ENCODE assay signal across 8 cellular contexts in the genomic region with DNA sequence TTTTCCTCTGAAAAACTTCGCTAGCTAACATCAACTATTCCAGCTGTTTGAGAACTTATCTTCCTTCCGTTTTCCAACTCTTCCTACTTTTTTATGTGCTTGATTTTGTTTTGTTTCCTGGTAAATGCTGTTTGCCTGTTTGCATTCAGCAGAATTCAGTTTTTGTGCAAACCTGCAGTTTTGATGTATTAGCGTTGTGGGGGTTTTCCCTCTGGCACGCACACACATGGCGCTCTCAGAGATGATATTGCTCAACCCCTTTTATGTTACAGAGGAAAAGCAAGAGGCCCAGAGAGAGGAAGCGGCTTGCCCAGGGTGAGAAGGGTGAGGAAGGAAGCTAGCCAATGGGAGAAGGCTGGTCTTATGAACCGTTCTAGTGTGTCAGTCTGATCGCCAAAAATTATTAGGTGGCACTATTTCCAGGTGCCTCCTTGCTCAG. TPM values are rescaled to one million over a fixed set of nuclear protein-coding genes. Genes with fewer than 3 reads are reported as not detected.
A peak's percentile ranks its signal among the peaks of the same experiment; 100 is the strongest.
DNase-seq lines count a peak whose midpoint lies in the region; ATAC-seq, FAIRE-seq and TF ChIP-seq lines count a peak whose summit lies in the region.

No MANE protein-coding gene starts in this region.

- H3K9ac ChIP-seq in H1 (replicated peaks in 1 of 4; ENCODE audit: extremely low read depth in 1 of 4, low read depth in 3 of 4, low read length in 3 of 4): peak overlapping the region; percentile 62 to 66 (median 63)
- H3K9ac ChIP-seq in mesendoderm (ENCODE audit: low read length): peak overlapping the region; percentile 67

- H2BK120ac ChIP-seq in H1 (replicated peaks; ENCODE audit: low read depth, low read length): no peak overlapping the region
- no peak overlapping the region for H2BK120ac ChIP-seq in mesendoderm (ENCODE audit: low read depth, low read length)

- H3K4ac ChIP-seq in H1 (replicated peaks; ENCODE audit: insufficient read length, low read depth, low read length) (no peak overlapping the region), mesendoderm (ENCODE audit: low read depth, low read length) (no peak overlapping the region)

- H3K79me2 ChIP-seq in H1 (ENCODE audit: control insufficient read depth in 1 of 2, insufficient read depth in 2 of 2, low read length in 2 of 2) (peaks cover 6 to 54% of the 10 kb centered on the region in 2 experiments), mesendoderm (ENCODE audit: control insufficient read depth, insufficient read depth, low read length) (peaks cover 12% of the 10 kb centered on the region)

- WGBS in H1 (ENCODE audit: extremely low coverage in 1 of 2, insufficient coverage in 1 of 2, insufficient read length in 1 of 2, insufficient replicate concordance in 2 of 2, low coverage in 1 of 2, low lambda C conversion rate in 2 of 2, missing lambda C conversion rate in 1 of 2), 2 experiments: 17% methylated on average over 8 of the region's 8 CpGs; no CpG with 5 or more reads in 1 of the 2 experiments
- WGBS in mesendoderm (ENCODE audit: extremely low coverage, insufficient coverage, low lambda C conversion rate): no CpG with 5 or more reads among the region's 8 CpGs

- H3K18ac ChIP-seq in H1 (ENCODE audit: extremely low read depth, low read length): peak overlapping the region; percentile 7; the same call in 1 of the 2 replicates
- no peak overlapping the region for H3K18ac ChIP-seq in mesendoderm (ENCODE audit: low read length)

- H3K27ac ChIP-seq in H1 (ENCODE audit: low read depth, low read length): no peak overlapping the region
- H3K27ac ChIP-seq in mesendoderm (ENCODE audit: low read depth, low read length): no peak overlapping the region

- TF ChIP-seq RAD21 in H1 (IDR thresholded peaks at IDR 0.05 in 1 of 2, conservative IDR thresholded peaks at IDR 0.05 in 1 of 2; ENCODE audit: low read depth in 2 of 2, low read length in 2 of 2): no peak

- no peak overlapping the region for H4K8ac ChIP-seq in H1 (ENCODE audit: extremely low read depth, insufficient read depth, low read length)
- H4K8ac ChIP-seq in mesendoderm (ENCODE audit: low read depth, low read length): no peak overlapping the region

- no peak overlapping the region for H4K91ac ChIP-seq in H1 (replicated peaks; ENCODE audit: insufficient read length, low read length)

- 0 out of 2 replicates have a peak, but pooled peaks cover 3% of the 10 kb centered on the region for H3K27me3 ChIP-seq in HAP-1 (ENCODE audit: low read depth)
- H3K27me3 ChIP-seq in H1 (replicated peaks in 1 of 4; ENCODE audit: control insufficient read depth in 3 of 4, extremely low read depth in 1 of 4, insufficient read depth in 3 of 4, low read length in 3 of 4): no peaks in the 10 kb centered on the region
- H3K27me3 ChIP-seq in mesendoderm (ENCODE audit: insufficient read depth, low read length, poor library complexity): no peaks in the 10 kb centered on the region

- H3K56ac ChIP-seq in H1 (replicated peaks; ENCODE audit: insufficient read length, low read depth, low read length) (no peak overlapping the region), mesendoderm (ENCODE audit: low read length) (peak overlapping the region; percentile 77)

- no peaks in the 10 kb centered on the region for H3K27me3 Mint-ChIP-seq in activated CD4-positive, alpha-beta T cell treated with anti-CD3 and anti-CD28 coated beads for 36 hours

- peak overlapping the region; percentile 99 for H3K4me3 Mint-ChIP-seq in activated CD4-positive, alpha-beta T cell treated with anti-CD3 and anti-CD28 coated beads for 36 hours
- H3K4me3 Mint-ChIP-seq in stimulated activated effector memory CD8-positive, alpha-beta T cell treated with anti-CD3 and anti-CD28 coated beads, Interleukin-12 subunit alpha, Interleukin-12 subunit beta, amount 100 ng/mL, for 72 hours: peak overlapping the region; percentile 100

- TF ChIP-seq POLR2A in H1 (IDR thresholded peaks at IDR 0.05; ENCODE audit: control extremely low read depth in 1 of 2, low read depth in 2 of 2, low read length in 2 of 2) (no peak), GM12892 (IDR thresholded peaks at IDR 0.05; ENCODE audit: low read depth, low read length) (no peak)

- peak overlapping the region; percentile 64 for H2AFZ ChIP-seq in H1 (ENCODE audit: low read length)

- H3K14ac ChIP-seq in H1 (ENCODE audit: insufficient read length): no peak overlapping the region

- H3K36me3 ChIP-seq in HAP-1 (replicated peaks): peaks cover 10% of the 10 kb centered on the region; the same call in 1 of the 2 replicates
- peaks cover 7 to 28% (median 12%) of the 10 kb centered on the region in 4 experiments; a peak in 6 of 8 replicates for H3K36me3 ChIP-seq in H1 (ENCODE audit: control insufficient read depth in 2 of 4, insufficient read depth in 4 of 4, low read length in 3 of 4)
- peaks cover 1% of the 10 kb centered on the region for H3K36me3 ChIP-seq in mesendoderm (ENCODE audit: control insufficient read depth, insufficient read depth, low read length)

- intact Hi-C loops in activated CD4-positive, alpha-beta T cell treated with anti-CD3 and anti-CD28 coated beads for 36 hours (cut with DNase I, micrococcal nuclease): loop anchor here (1.0 to 5.0 kb wide), 2 partner anchors 19 to 199 kb away; no protein-coding TSS in a partner anchor

- POLR2A ChIA-PET in activated CD4-positive, alpha-beta T cell treated with anti-CD3 and anti-CD28 coated beads for 36 hours (lab: Charles Lee): interaction anchor here (0.6 to 2.2 kb wide), 5 partner anchors 10 to 86 kb away, joined by 3 to 13 read pairs (median 5); no protein-coding TSS in a partner anchor
- POLR2A ChIA-PET in H1 (lab: Charles Lee; ENCODE audit: partially characterized antibody): interaction anchor here (1.0 to 7.4 kb wide), 12 partner anchors 15 to 171 kb away, joined by 3 to 129 read pairs (median 6); no protein-coding TSS in a partner anchor

- H2BK15ac ChIP-seq in H1 (ENCODE audit: low read length): no peak overlapping the region
- H2BK15ac ChIP-seq in mesendoderm (replicated peaks; ENCODE audit: low read depth): no peak overlapping the region

- H3K4me2 ChIP-seq in H1 (ENCODE audit: insufficient read depth in 1 of 2, low read depth in 2 of 2, low read length in 2 of 2) (peak overlapping the region; percentile 82 to 96), mesendoderm (ENCODE audit: low read length) (peak overlapping the region; percentile 78)

- no peak for TF ChIP-seq EP300 in H1 (IDR thresholded peaks at IDR 0.05; ENCODE audit: borderline replicate concordance in 1 of 2, low read depth in 2 of 2, low read length in 2 of 2)

- H4K20me1 ChIP-seq in H1 (replicated peaks in 1 of 2; ENCODE audit: control insufficient read depth in 1 of 2, insufficient read depth in 2 of 2, low read length in 2 of 2): no peaks in the 10 kb centered on the region

- no peak for TF ChIP-seq CTCF in H1 (IDR thresholded peaks at IDR 0.05; ENCODE audit: control extremely low read depth in 1 of 3, insufficient read depth in 1 of 3, low read depth in 1 of 3, low read length in 3 of 3)

- H3K4me1 Mint-ChIP-seq in activated CD4-positive, alpha-beta T cell treated with anti-CD3 and anti-CD28 coated beads for 36 hours: peaks cover 41% of the 10 kb centered on the region
- H3K4me1 Mint-ChIP-seq in stimulated activated effector memory CD8-positive, alpha-beta T cell treated with anti-CD3 and anti-CD28 coated beads, Interleukin-12 subunit alpha, Interleukin-12 subunit beta, amount 100 ng/mL, for 72 hours: peaks cover 60% of the 10 kb centered on the region

- H3K23ac ChIP-seq in H1 (ENCODE audit: insufficient read length): no peak overlapping the region
- no peak overlapping the region for H3K23ac ChIP-seq in mesendoderm (ENCODE audit: low read length)

- peak; percentile 81 for DNase-seq in EL
- peak; percentile 28 to 39 for DNase-seq in HAP-1 (ENCODE audit: low spot score in 2 of 2)
- peak; percentile 31 for DNase-seq in NCI-H1105 treated with DMSO at 0.1 percent for 48 hours (lab: John Stamatoyannopoulos, UW)
- peak; percentile 76 for DNase-seq in activated CD4-positive, alpha-beta T cell treated with anti-CD3 and anti-CD28 coated beads for 36 hours
- DNase-seq in H1 (ENCODE audit: low read depth in 1 of 2, low spot score in 2 of 2): no peak
- peak; percentile 25 for DNase-seq in mesendoderm
- DNase-seq in stimulated activated effector memory CD8-positive, alpha-beta T cell treated with anti-CD3 and anti-CD28 coated beads, Interleukin-12 subunit alpha, Interleukin-12 subunit beta, amount 100 ng/mL, for 72 hours (ENCODE audit: low spot score in 2 of 2): peak; percentile 32 to 73
- no peak for DNase-seq in GM12892 (ENCODE audit: insufficient read length)

- H3K4me1 ChIP-seq in HAP-1 (peaks cover 6% of the 10 kb centered on the region), H1 (replicated peaks in 1 of 4; ENCODE audit: control insufficient read depth in 3 of 4, insufficient read depth in 4 of 4, low read length in 3 of 4) (peaks cover 0 to 11% (median 4%) of the 10 kb centered on the region in 4 experiments; a peak in 4 of 7 replicates), mesendoderm (ENCODE audit: control insufficient read depth, low read depth, low read length) (no peaks in the 10 kb centered on the region)

- H3K9me3 Mint-ChIP-seq in activated CD4-positive, alpha-beta T cell treated with anti-CD3 and anti-CD28 coated beads for 36 hours (ENCODE audit: low read depth): no peaks in the 10 kb centered on the region
- H3K9me3 Mint-ChIP-seq in stimulated activated effector memory CD8-positive, alpha-beta T cell treated with anti-CD3 and anti-CD28 coated beads, Interleukin-12 subunit alpha, Interleukin-12 subunit beta, amount 100 ng/mL, for 72 hours: no peaks in the 10 kb centered on the region

- H3K4me3 ChIP-seq in HAP-1 (peak overlapping the region; percentile 60), H1 (ENCODE audit: extremely low read depth in 1 of 4, insufficient read depth in 2 of 4, low read depth in 3 of 4, low read length in 4 of 4) (peak overlapping the region; percentile 72 to 96 (median 87)), mesendoderm (ENCODE audit: low read length) (peak overlapping the region; percentile 64)

- in situ Hi-C loops in HAP-1 (cut with MboI; ENCODE audit: low sequenced_read_pairs): no loop called here

- H3K23me2 ChIP-seq in H1 (ENCODE audit: low read depth, low read length): peaks cover 10% of the 10 kb centered on the region

- no peaks in the 10 kb centered on the region for H3K79me1 ChIP-seq in H1 (ENCODE audit: low read depth, low read length)
- H3K79me1 ChIP-seq in mesendoderm (ENCODE audit: low read length): no peaks in the 10 kb centered on the region

- H3K9me3 ChIP-seq in HAP-1 (no peaks in the 10 kb centered on the region), H1 (ENCODE audit: insufficient read depth in 2 of 2, low read depth in 1 of 2, low read length in 1 of 2) (no peaks in the 10 kb centered on the region)

- CTCF ChIA-PET in activated CD4-positive, alpha-beta T cell treated with anti-CD3 and anti-CD28 coated beads for 36 hours (lab: Charles Lee): interaction anchor here (0.9 to 1.5 kb wide), 3 partner anchors 15 to 19 kb away, joined by 3 to 11 read pairs (median 4); no protein-coding TSS in a partner anchor
- CTCF ChIA-PET in H1 (lab: Charles Lee; ENCODE audit: partially characterized antibody): interaction anchor here (1.0 kb wide), 2 partner anchors 18 to 206 kb away, joined by 3 to 4 read pairs; no protein-coding TSS in a partner anchor

- no peak overlapping the region for H2BK5ac ChIP-seq in H1 (ENCODE audit: low read depth, low read length)
- no peak overlapping the region for H2BK5ac ChIP-seq in mesendoderm (ENCODE audit: low read length)

- peak overlapping the region; percentile 89 for H3K27ac Mint-ChIP-seq in activated CD4-positive, alpha-beta T cell treated with anti-CD3 and anti-CD28 coated beads for 36 hours
- H3K27ac Mint-ChIP-seq in stimulated activated effector memory CD8-positive, alpha-beta T cell treated with anti-CD3 and anti-CD28 coated beads, Interleukin-12 subunit alpha, Interleukin-12 subunit beta, amount 100 ng/mL, for 72 hours: peak overlapping the region; percentile 98

- peak overlapping the region; percentile 40; the same call in 1 of the 2 replicates for H2BK20ac ChIP-seq in H1 (ENCODE audit: low read length)

- no peak overlapping the region for H2AK5ac ChIP-seq in H1 (ENCODE audit: low read depth, low read length)
- H2AK5ac ChIP-seq in mesendoderm (ENCODE audit: low read length): no peak overlapping the region

- H3K36me3 Mint-ChIP-seq in activated CD4-positive, alpha-beta T cell treated with anti-CD3 and anti-CD28 coated beads for 36 hours (ENCODE audit: low read depth): peaks cover 20% of the 10 kb centered on the region
- H3K36me3 Mint-ChIP-seq in stimulated activated effector memory CD8-positive, alpha-beta T cell treated with anti-CD3 and anti-CD28 coated beads, Interleukin-12 subunit alpha, Interleukin-12 subunit beta, amount 100 ng/mL, for 72 hours: peaks cover 52% of the 10 kb centered on the region

- ATAC-seq in activated CD4-positive, alpha-beta T cell treated with anti-CD3 and anti-CD28 coated beads for 36 hours: peak; percentile 73
- peak; percentile 74 for ATAC-seq in stimulated activated effector memory CD8-positive, alpha-beta T cell treated with anti-CD3 and anti-CD28 coated beads, Interleukin-12 subunit alpha, Interleukin-12 subunit beta, amount 100 ng/mL, for 72 hours

- FAIRE-seq in H1 (lab: Jason Lieb, UNC): peak; percentile 48
- FAIRE-seq in GM12892 (lab: Jason Lieb, UNC): no peak

- H4K5ac ChIP-seq in H1 (ENCODE audit: insufficient read length, low read depth, low read length): no peak overlapping the region
- H4K5ac ChIP-seq in mesendoderm (ENCODE audit: low read length): no peak overlapping the region

- no peak overlapping the region for H2BK12ac ChIP-seq in H1 (ENCODE audit: low read depth, low read length)

RNA-seq across cellular contexts. Expression of a gene that starts 0.7 kb away (rescaled TPM):
- 10 to 100 TPM; 53.1 to 59.4 TPM for total RNA-seq in activated CD4-positive, alpha-beta T cell treated with anti-CD3 and anti-CD28 coated beads for 36 hours
- total RNA-seq in H1 (2021; fragmentation: NEBNext Ultra II Directional; extraction: Animal tissue kit (Norgen Biotek cat#: 25700)): 362 and 369 TPM in 2 replicates
- polyA plus RNA-seq in H1 (2011; rRNA removed): 225 and 347 TPM in 2 replicates
- polyA plus RNA-seq in H1 (2011; cell fraction: cytosol; rRNA removed): 320 TPM
- 200 TPM for polyA plus RNA-seq in H1 (2011; cell fraction: nucleus; rRNA removed)
- polyA plus RNA-seq in H1 (2012, experiment 1 of 2): 345 to 487 TPM (median 367 TPM) in 4 replicates
- 182 TPM for polyA plus RNA-seq in H1 (2012, experiment 2 of 2)
- polyA plus RNA-seq in H1 (2013, experiment 1 of 2): 653 TPM
- polyA plus RNA-seq in H1 (2013, experiment 2 of 2): 644 TPM
- polyA minus RNA-seq in H1 (2011; rRNA and poly(A)+ RNA removed): 275 and 478 TPM in 2 replicates
- polyA minus RNA-seq in H1 (2011; cell fraction: cytosol; rRNA and poly(A)+ RNA removed): 318 TPM
- polyA minus RNA-seq in H1 (2011; cell fraction: nucleus; rRNA and poly(A)+ RNA removed): 435 TPM
- polyA plus RNA-seq in mesendoderm (2013, experiment 1 of 2): 274 TPM
- 280 TPM for polyA plus RNA-seq in mesendoderm (2013, experiment 2 of 2)
- polyA plus RNA-seq in GM12892 (2012; ENCODE audit: missing spikeins): 125 TPM

Comparison
In these comparisons a context has a peak if more than half of its experiments do, and no peak if none do; other contexts are left out.
1. DNase-seq: peak in EL (single experiment), HAP-1 (2 of 2), NCI-H1105 treated with DMSO at 0.1 percent for 48 hours (single experiment), activated CD4-positive, alpha-beta T cell treated with anti-CD3 and anti-CD28 coated beads for 36 hours (single experiment), mesendoderm (single experiment) and stimulated activated effector memory CD8-positive, alpha-beta T cell treated with anti-CD3 and anti-CD28 coated beads, Interleukin-12 subunit alpha, Interleukin-12 subunit beta, amount 100 ng/mL, for 72 hours (2 of 2); none in H1 (0 of 2) and GM12892 (single experiment).
2. Peak in every context shown above with its lines, with median percentiles within 50 percentile points of each other: H3K4me3 ChIP-seq.